In the genomic region with DNA sequence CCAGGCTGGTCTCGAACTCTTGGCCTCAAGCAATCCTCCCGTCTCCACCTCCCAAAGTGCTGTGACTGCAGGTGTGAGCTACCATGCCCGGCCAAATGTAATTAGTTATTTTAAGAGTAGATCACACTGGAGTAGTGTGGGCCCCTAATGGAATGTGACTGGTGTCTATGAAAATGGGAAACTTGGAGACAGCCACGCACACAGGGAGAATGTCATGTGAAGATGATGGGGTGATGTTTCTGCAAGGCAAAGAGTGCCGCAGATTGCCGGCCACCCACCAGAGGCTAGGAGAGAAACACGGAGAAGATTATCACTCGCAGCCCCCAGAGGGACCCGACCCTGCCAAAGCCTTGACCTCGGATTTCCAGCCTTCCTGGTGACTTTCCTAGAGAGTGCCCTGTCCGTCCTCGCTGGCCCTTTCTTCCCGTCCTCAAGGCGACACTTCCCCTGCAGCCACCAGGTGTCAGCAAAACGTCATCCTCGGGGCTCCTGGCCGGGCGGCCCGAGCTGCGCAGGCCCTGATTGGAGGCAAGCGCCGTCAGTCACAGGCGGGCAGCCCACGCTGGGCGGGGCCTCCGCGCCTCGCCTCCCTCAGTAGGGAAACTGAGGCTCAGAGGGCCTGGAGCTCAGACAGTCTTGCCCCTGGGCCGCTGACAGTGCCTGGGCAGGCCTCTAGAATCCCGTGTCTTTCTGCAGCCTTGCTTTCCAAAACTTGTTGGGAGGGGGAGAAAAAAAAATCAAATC, we compare ENCODE assay signal across 8 cellular contexts. TPM values are rescaled to one million over a fixed set of nuclear protein-coding genes. Genes with fewer than 3 reads are reported as not detected.
DNase-seq lines count a peak whose midpoint lies in the region; ATAC-seq, FAIRE-seq and TF ChIP-seq lines count a peak whose summit lies in the region.

No MANE protein-coding gene starts in this region.

- peak; percentile 82 to 98 for ATAC-seq in activated T-cell treated with anti-CD3 and anti-CD28 coated beads, Interleukin-2, amount 50 U/mL, for 4 hours
- no peak for ATAC-seq in GM19455 (IDR thresholded peaks at IDR 0.05; ENCODE audit: unreplicated experiment)

- H3K9ac ChIP-seq in OCI-LY3 (ENCODE audit: low read length), result no peak overlapping the region
- no peak overlapping the region for H3K9ac ChIP-seq in fibroblast of lung (ENCODE audit: insufficient read depth, low read length)

- H3K9me3 ChIP-seq in OCI-LY3 (ENCODE audit: insufficient read depth, low read length), result no peaks in the 10 kb centered on the region
- no peaks in the 10 kb centered on the region for H3K9me3 ChIP-seq in fibroblast of lung (ENCODE audit: control insufficient read depth, insufficient read depth, low read depth, low read length)

- H3K27me3 ChIP-seq in OCI-LY3 (ENCODE audit: low read depth, low read length), result peaks cover 7% of the 10 kb centered on the region; the same call in 1 of the 2 replicates
- H3K27me3 ChIP-seq in fibroblast of lung (ENCODE audit: control insufficient read depth, insufficient read depth, low read length), result no peaks in the 10 kb centered on the region

- H3K4me3 ChIP-seq in OCI-LY3 (ENCODE audit: low read length) (peak overlapping the region; percentile 69), fibroblast of lung (replicated peaks in 1 of 4; ENCODE audit: control extremely low read depth in 1 of 4, insufficient read depth in 1 of 4, low read depth in 3 of 4, low read length in 4 of 4) (no peak overlapping the region)

- TF ChIP-seq CTCF in OCI-LY3 (IDR thresholded peaks at IDR 0.05; ENCODE audit: low read depth, low read length), result peak; percentile 94
- TF ChIP-seq CTCF in fibroblast of lung (conservative IDR thresholded peaks at IDR 0.05 in 1 of 2, IDR thresholded peaks at IDR 0.05 in 1 of 2; ENCODE audit: low read depth in 1 of 2, low read length in 2 of 2), result peak; percentile 23 to 53
- peak; percentile 73 for TF ChIP-seq CTCF in nephron progenitor cell (IDR thresholded peaks at IDR 0.05)

- H3K4me1 Mint-ChIP-seq in activated T-cell treated with anti-CD3 and anti-CD28 coated beads, Interleukin-2, amount 50 U/mL, for 4 hours (ENCODE audit: low read depth), result peaks cover 4% of the 10 kb centered on the region
- peaks cover 7% of the 10 kb centered on the region for H3K4me1 Mint-ChIP-seq in nephron progenitor cell

- DNase-seq in GM04503 (ENCODE audit: low read depth) (peak; percentile 7), HTR-8/SVneo (ENCODE audit: insufficient read length, low spot score) (peak; percentile 95), fibroblast of lung (ENCODE audit: low read depth in 2 of 2) (peak; percentile 69 to 77), nephron progenitor cell (peak; percentile 92), stromal cell of bone marrow (ENCODE audit: low read depth) (peak; percentile 36)
- peak; percentile 30 for DNase-seq in activated T-cell treated with anti-CD3 and anti-CD28 coated beads, Interleukin-2, amount 50 U/mL, for 4 hours

- H3K79me2 ChIP-seq in OCI-LY3 (ENCODE audit: low read length) (no peaks in the 10 kb centered on the region), fibroblast of lung (ENCODE audit: control insufficient read depth, insufficient read depth, low read length) (no peaks in the 10 kb centered on the region)

- H3K36me3 ChIP-seq in OCI-LY3 (replicated peaks; ENCODE audit: low read depth, low read length) (no peaks in the 10 kb centered on the region), fibroblast of lung (ENCODE audit: control insufficient read depth, insufficient read depth, low read length) (no peaks in the 10 kb centered on the region)

- H3K4me2 ChIP-seq in OCI-LY3 (ENCODE audit: low read length) (peak overlapping the region; percentile 81), fibroblast of lung (ENCODE audit: extremely low read depth, insufficient read depth, low read length) (no peak overlapping the region)

- no peaks in the 10 kb centered on the region for H3K36me3 Mint-ChIP-seq in activated T-cell treated with anti-CD3 and anti-CD28 coated beads, Interleukin-2, amount 50 U/mL, for 4 hours (ENCODE audit: insufficient read depth)
- H3K36me3 Mint-ChIP-seq in nephron progenitor cell (ENCODE audit: low read depth), result no peaks in the 10 kb centered on the region

- H3K9me3 Mint-ChIP-seq in activated T-cell treated with anti-CD3 and anti-CD28 coated beads, Interleukin-2, amount 50 U/mL, for 4 hours, result no peaks in the 10 kb centered on the region
- no peaks in the 10 kb centered on the region for H3K9me3 Mint-ChIP-seq in nephron progenitor cell

- H3K4me1 ChIP-seq in OCI-LY3 (ENCODE audit: low read length) (peaks cover 4% of the 10 kb centered on the region; the same call in 1 of the 2 replicates), fibroblast of lung (ENCODE audit: control insufficient read depth, extremely low read depth, insufficient read depth, low read length) (no peaks in the 10 kb centered on the region)

- FAIRE-seq in HTR-8/SVneo (lab: Jason Lieb, UNC), result no peak

- H4K20me1 ChIP-seq in OCI-LY3 (ENCODE audit: insufficient read depth, low read length) (no peaks in the 10 kb centered on the region), fibroblast of lung (ENCODE audit: control insufficient read depth, extremely low read depth, insufficient read depth, low read length) (no peaks in the 10 kb centered on the region)

- no peak overlapping the region for H3K27ac Mint-ChIP-seq in nephron progenitor cell

- H3K4me3 Mint-ChIP-seq in activated T-cell treated with anti-CD3 and anti-CD28 coated beads, Interleukin-2, amount 50 U/mL, for 4 hours, result no peak overlapping the region
- peak overlapping the region; percentile 39 for H3K4me3 Mint-ChIP-seq in nephron progenitor cell

- peaks cover 40% of the 10 kb centered on the region for H3K27me3 Mint-ChIP-seq in activated T-cell treated with anti-CD3 and anti-CD28 coated beads, Interleukin-2, amount 50 U/mL, for 4 hours (ENCODE audit: low read depth)
- peaks cover 49% of the 10 kb centered on the region for H3K27me3 Mint-ChIP-seq in nephron progenitor cell (ENCODE audit: low read depth, poor library complexity)

- H2AFZ ChIP-seq in OCI-LY3 (ENCODE audit: low read depth, low read length) (peak overlapping the region; percentile 98), fibroblast of lung (ENCODE audit: low read length) (no peak overlapping the region)

- H3K27ac ChIP-seq in OCI-LY3 (ENCODE audit: low read length) (no peak overlapping the region), fibroblast of lung (ENCODE audit: insufficient read depth, low read length) (no peak overlapping the region)

RNA-seq across cellular contexts. Expression of gene CRYBB2, which starts 16.3 kb away (rescaled TPM):
- total RNA-seq in activated T-cell treated with anti-CD3 and anti-CD28 coated beads, Interleukin-2, amount 50 U/mL, for 4 hours, result under 1 TPM in 1 of 3 donors, not detected in 2; 0.58 TPM
- total RNA-seq in fibroblast of lung, result not detected in 2 replicates
- not detected in 2 replicates for polyA plus RNA-seq in fibroblast of lung
- not detected in 2 replicates for polyA plus RNA-seq in fibroblast of lung (2012)
- polyA minus RNA-seq in fibroblast of lung (ENCODE audit: low replicate concordance), result not detected in 2 replicates

RNA-seq across cellular contexts. Expression of gene CRYBB3, which starts 36.1 kb away (rescaled TPM):
- total RNA-seq in activated T-cell treated with anti-CD3 and anti-CD28 coated beads, Interleukin-2, amount 50 U/mL, for 4 hours, result under 1 TPM in 1 of 3 donors, not detected in 2; 0.38 TPM
- total RNA-seq in fibroblast of lung, result not detected in 2 replicates
- not detected in 2 replicates for polyA plus RNA-seq in fibroblast of lung
- polyA plus RNA-seq in fibroblast of lung (2012), result not detected in 2 replicates
- not detected in 2 replicates for polyA minus RNA-seq in fibroblast of lung (ENCODE audit: low replicate concordance)

Comparison
In these comparisons a context has a peak if more than half of its experiments do, and no peak if none do; other contexts are left out.
1. DNase-seq: peak in every context shown above with its lines; median percentile 95 in HTR-8/SVneo; 92 in nephron progenitor cell; 73 in fibroblast of lung; 36 in stromal cell of bone marrow; 30 in activated T-cell treated with anti-CD3 and anti-CD28 coated beads, Interleukin-2, amount 50 U/mL, for 4 hours; 7 in GM04503.
2. CTCF ChIP-seq: peak in every context shown above with its lines; median percentile 94 in OCI-LY3; 73 in nephron progenitor cell; 38 in fibroblast of lung.